Comparison of ENCODE assay signal across 8 cellular contexts in genomic region chr10:72316748-72317435, GRCh38. TPM values are rescaled to one million over a fixed set of nuclear protein-coding genes. Genes with fewer than 3 reads are reported as not detected.
DNase-seq lines count a peak whose midpoint lies in the region; ATAC-seq and TF ChIP-seq lines count a peak whose summit lies in the region.

No MANE protein-coding gene starts in this region.

- POLR2A ChIA-PET in activated CD4-positive, alpha-beta T cell treated with anti-CD3 and anti-CD28 coated beads, Interleukin-2, amount 10 ng/mL, durations not matched to agents 7 days and 5 days (lab: Charles Lee) = interaction anchor here (0.5 to 1.0 kb wide), 4 partner anchors 8 to 94 kb away, joined by 3 read pairs; no protein-coding TSS in a partner anchor

- H3K27ac ChIP-seq in right cardiac atrium (ENCODE audit: low read length) = peak overlapping the region; percentile 38
- peak overlapping the region; percentile 90 to 97 (median 94) for H3K27ac ChIP-seq in thyroid gland

- no peaks in the 10 kb centered on the region for H3K27me3 ChIP-seq in right cardiac atrium (ENCODE audit: control insufficient read depth, insufficient read depth)
- H3K27me3 ChIP-seq in thyroid gland = no peaks in the 10 kb centered on the region

- in situ Hi-C loops in ACHN (cut with HindIII; ENCODE audit: low pct_ligation_motif_present, low pct_unique_long_range_greater_than_20kb, low sequenced_read_pairs) = loop anchor here (25.0 kb wide), 1 partner anchor 205 kb away; no protein-coding TSS in a partner anchor

- TF ChIP-seq CTCF in thyroid gland (IDR thresholded peaks at IDR 0.05) = no peak

- H3K9me3 Mint-ChIP-seq in activated T-cell treated with anti-CD3 and anti-CD28 coated beads, Interleukin-2, amount 50 U/mL, for 24 hours = no peaks in the 10 kb centered on the region
- no peaks in the 10 kb centered on the region for H3K9me3 Mint-ChIP-seq in activated CD4-positive, alpha-beta T cell treated with anti-CD3 and anti-CD28 coated beads, Interleukin-2, amount 10 ng/mL, durations not matched to agents 7 days and 5 days

- WGBS in right cardiac atrium = 59% methylated on average over 12 of the region's 12 CpGs
- WGBS in thyroid gland, 2 donors = 69 to 83% methylated on average over 9 to 10 of the region's 12 CpGs

- H3K4me3 Mint-ChIP-seq in activated T-cell treated with anti-CD3 and anti-CD28 coated beads, Interleukin-2, amount 50 U/mL, for 24 hours = peak overlapping the region; percentile 15
- H3K4me3 Mint-ChIP-seq in activated CD4-positive, alpha-beta T cell treated with anti-CD3 and anti-CD28 coated beads, Interleukin-2, amount 10 ng/mL, durations not matched to agents 7 days and 5 days = peak overlapping the region; percentile 4

- peak overlapping the region; percentile 90 for H3K27ac Mint-ChIP-seq in activated T-cell treated with anti-CD3 and anti-CD28 coated beads, Interleukin-2, amount 50 U/mL, for 24 hours
- peak overlapping the region; percentile 87 for H3K27ac Mint-ChIP-seq in activated CD4-positive, alpha-beta T cell treated with anti-CD3 and anti-CD28 coated beads, Interleukin-2, amount 10 ng/mL, durations not matched to agents 7 days and 5 days

- DNase-seq in activated T-cell treated with anti-CD3 and anti-CD28 coated beads, Interleukin-2, amount 50 U/mL, for 24 hours = peak; percentile 65
- DNase-seq in activated T-cell treated with anti-CD3 and anti-CD28 coated beads, Interleukin-2, amount 50 U/mL, for 1 hour = no peak
- DNase-seq in activated CD4-positive, alpha-beta T cell treated with anti-CD3 and anti-CD28 coated beads, Interleukin-2, amount 10 ng/mL, durations not matched to agents 7 days and 5 days = peak; percentile 56
- peak; percentile 74 to 89 (median 89) for DNase-seq in right cardiac atrium
- DNase-seq in thyroid gland = peak; percentile 49 to 58
- no peak for DNase-seq in ACHN
- DNase-seq in GOT3 (lab: John Stamatoyannopoulos, UW) = no peak

- peaks cover 66% of the 10 kb centered on the region for H3K4me1 Mint-ChIP-seq in activated T-cell treated with anti-CD3 and anti-CD28 coated beads, Interleukin-2, amount 50 U/mL, for 24 hours (ENCODE audit: low read depth)
- peaks cover 66% of the 10 kb centered on the region for H3K4me1 Mint-ChIP-seq in activated CD4-positive, alpha-beta T cell treated with anti-CD3 and anti-CD28 coated beads, Interleukin-2, amount 10 ng/mL, durations not matched to agents 7 days and 5 days

- CTCF ChIA-PET in activated CD4-positive, alpha-beta T cell treated with anti-CD3 and anti-CD28 coated beads, Interleukin-2, amount 10 ng/mL, durations not matched to agents 7 days and 5 days (lab: Charles Lee) = interaction anchor here (0.6 to 3.5 kb wide), 5 partner anchors 8 to 265 kb away, joined by 3 to 19 read pairs (median 3); no protein-coding TSS in a partner anchor

- no peak overlapping the region for H3K4me3 ChIP-seq in right cardiac atrium (ENCODE audit: low read length)
- H3K4me3 ChIP-seq in thyroid gland (replicated peaks in 1 of 3) = no peak overlapping the region

- TF ChIP-seq POLR2A in thyroid gland (IDR thresholded peaks at IDR 0.05) = no peak

- H3K4me1 ChIP-seq in right cardiac atrium (ENCODE audit: control insufficient read depth, insufficient read depth, low read length) (peaks cover 18% of the 10 kb centered on the region), thyroid gland (peaks cover 55 to 63% of the 10 kb centered on the region in 2 donors)

- H3K9me3 ChIP-seq in right cardiac atrium (ENCODE audit: control insufficient read depth, low read length) (no peaks in the 10 kb centered on the region), thyroid gland (no peaks in the 10 kb centered on the region)

- intact Hi-C loops in right cardiac atrium (cut with DNase I) (no loop called here), thyroid gland (cut with DNase I) (no loop called here)

- peak in 1 of 2 donors; percentile 2 for ATAC-seq in right cardiac atrium
- no peak for ATAC-seq in HG03521 (IDR thresholded peaks at IDR 0.05; ENCODE audit: unreplicated experiment)

- H3K36me3 Mint-ChIP-seq in activated T-cell treated with anti-CD3 and anti-CD28 coated beads, Interleukin-2, amount 50 U/mL, for 24 hours (ENCODE audit: low read depth) = no peaks in the 10 kb centered on the region
- H3K36me3 Mint-ChIP-seq in activated CD4-positive, alpha-beta T cell treated with anti-CD3 and anti-CD28 coated beads, Interleukin-2, amount 10 ng/mL, durations not matched to agents 7 days and 5 days (ENCODE audit: low read depth) = peaks cover 3% of the 10 kb centered on the region

- no peaks in the 10 kb centered on the region for H3K36me3 ChIP-seq in thyroid gland

- no peaks in the 10 kb centered on the region for H3K27me3 Mint-ChIP-seq in activated T-cell treated with anti-CD3 and anti-CD28 coated beads, Interleukin-2, amount 50 U/mL, for 24 hours
- H3K27me3 Mint-ChIP-seq in activated CD4-positive, alpha-beta T cell treated with anti-CD3 and anti-CD28 coated beads, Interleukin-2, amount 10 ng/mL, durations not matched to agents 7 days and 5 days = no peaks in the 10 kb centered on the region

RNA-seq across cellular contexts. Expression of gene DNAJB12, which starts 37.8 kb away (rescaled TPM):
- total RNA-seq in activated CD4-positive, alpha-beta T cell treated with anti-CD3 and anti-CD28 coated beads, Interleukin-2, amount 10 ng/mL, durations not matched to agents 7 days and 5 days = 10 to 100 TPM; 31.8 to 34.5 TPM
- total RNA-seq in right cardiac atrium (10 to 100 TPM; 26.9 to 35.0 (median 30.9) TPM), thyroid gland (10 to 100 TPM; 31.6 to 49.7 (median 44.1) TPM)
- 25.8 TPM for polyA plus RNA-seq in right cardiac atrium

RNA-seq across cellular contexts. Expression of gene DDIT4, which starts 43.2 kb away (rescaled TPM):
- 100 to 1,000 TPM; 166 to 189 TPM for total RNA-seq in activated CD4-positive, alpha-beta T cell treated with anti-CD3 and anti-CD28 coated beads, Interleukin-2, amount 10 ng/mL, durations not matched to agents 7 days and 5 days
- total RNA-seq in right cardiac atrium (100 to 1,000 TPM in 1 of 4 donors, 10 to 100 TPM in 3; 33.0 to 113 (median 76.5) TPM), thyroid gland (100 to 1,000 TPM in 3 of 4 donors, 10 to 100 TPM in 1; 93.0 to 309 (median 134) TPM)
- 53.6 TPM for polyA plus RNA-seq in right cardiac atrium

Comparison
In these comparisons a context has a peak if more than half of its experiments do, and no peak if none do; other contexts are left out.
1. DNase-seq: peak in activated T-cell treated with anti-CD3 and anti-CD28 coated beads, Interleukin-2, amount 50 U/mL, for 24 hours (single experiment), activated CD4-positive, alpha-beta T cell treated with anti-CD3 and anti-CD28 coated beads, Interleukin-2, amount 10 ng/mL, durations not matched to agents 7 days and 5 days (single experiment), right cardiac atrium (3 of 3) and thyroid gland (2 of 2); none in activated T-cell treated with anti-CD3 and anti-CD28 coated beads, Interleukin-2, amount 50 U/mL, for 1 hour (single experiment), ACHN (single experiment) and GOT3 (single experiment).